ENCODE assay signal across 10 cellular contexts in genomic region chr19:10294368-10294697, GRCh38. TPM values are rescaled to one million over a fixed set of nuclear protein-coding genes. Genes with fewer than 3 reads are reported as not detected.
A peak's percentile ranks its signal among the peaks of the same experiment; 100 is the strongest.
DNase-seq lines count a peak whose midpoint lies in the region; ATAC-seq and TF ChIP-seq lines count a peak whose summit lies in the region.
"Had no signal": no experiment of that assay in that cellular context is flagged by ENCODE, and none has a peak within 500 bp of the region (broad histone marks: within the 10 kb centered on the region; RNA-seq: fewer than 3 reads in every experiment).

No MANE protein-coding gene starts in this region.

- peaks cover 53% of the 10 kb centered on the region for H3K4me1 Mint-ChIP-seq in activated naive CD4-positive, alpha-beta T cell treated with anti-CD3 and anti-CD28 coated beads, Interleukin-2, amount 10 ng/mL, durations not matched to agents 7 days and 5 days
- peaks cover 48% of the 10 kb centered on the region for H3K4me1 Mint-ChIP-seq in stimulated activated memory B cell treated with anti-CD40 and anti-IgM and Interleukin-4, amounts not matched to agents 10 μg/mL and 1 μg/mL and 100 μg/mL, for 72 hours

- CTCF ChIA-PET in activated naive CD4-positive, alpha-beta T cell treated with anti-CD3 and anti-CD28 coated beads, Interleukin-2, amount 10 ng/mL, durations not matched to agents 7 days and 5 days (lab: Charles Lee) = interaction anchor here (1.9 kb wide), 1 partner anchor 35 kb away, joined by 5 read pairs; no protein-coding TSS in a partner anchor

- no peaks in the 10 kb centered on the region for H3K4me1 ChIP-seq in foreskin keratinocyte

- DNase-seq in activated naive CD4-positive, alpha-beta T cell treated with anti-CD3 and anti-CD28 coated beads, Interleukin-2, amount 10 ng/mL, durations not matched to agents 7 days and 5 days = no peak
- no peak for DNase-seq in activated naive CD4-positive, alpha-beta T cell (lab: John Stamatoyannopoulos, UW)
- DNase-seq in foreskin keratinocyte (no peak), occipital lobe (lab: John Stamatoyannopoulos, UW) (no peak)
- DNase-seq: Kasumi-1, tibial artery had no signal

- no peak overlapping the region for H3K27ac ChIP-seq in foreskin keratinocyte
- H3K27ac ChIP-seq: SK-N-MC, tibial artery had no signal

- no peak for ATAC-seq in foreskin keratinocyte
- ATAC-seq in stimulated activated memory B cell treated with anti-CD40 and anti-IgM and Interleukin-4, amounts not matched to agents 10 μg/mL and 1 μg/mL and 100 μg/mL, for 72 hours = no peak
- no peak for ATAC-seq in GM21367 (IDR thresholded peaks at IDR 0.05; ENCODE audit: unreplicated experiment)

- H3K9me3 Mint-ChIP-seq in activated naive CD4-positive, alpha-beta T cell treated with anti-CD3 and anti-CD28 coated beads, Interleukin-2, amount 10 ng/mL, durations not matched to agents 7 days and 5 days = peaks cover 2% of the 10 kb centered on the region
- H3K9me3 Mint-ChIP-seq in stimulated activated memory B cell treated with anti-CD40 and anti-IgM and Interleukin-4, amounts not matched to agents 10 μg/mL and 1 μg/mL and 100 μg/mL, for 72 hours = peaks cover 3% of the 10 kb centered on the region

- peak overlapping the region; percentile 53 for H3K4me3 Mint-ChIP-seq in activated naive CD4-positive, alpha-beta T cell treated with anti-CD3 and anti-CD28 coated beads, Interleukin-2, amount 10 ng/mL, durations not matched to agents 7 days and 5 days
- H3K4me3 Mint-ChIP-seq in stimulated activated memory B cell treated with anti-CD40 and anti-IgM and Interleukin-4, amounts not matched to agents 10 μg/mL and 1 μg/mL and 100 μg/mL, for 72 hours = peak overlapping the region; percentile 26

- peaks cover 82% of the 10 kb centered on the region for H3K27me3 ChIP-seq in foreskin keratinocyte

- H3K36me3 Mint-ChIP-seq in activated naive CD4-positive, alpha-beta T cell treated with anti-CD3 and anti-CD28 coated beads, Interleukin-2, amount 10 ng/mL, durations not matched to agents 7 days and 5 days = peaks cover 17% of the 10 kb centered on the region
- H3K36me3 Mint-ChIP-seq in stimulated activated memory B cell treated with anti-CD40 and anti-IgM and Interleukin-4, amounts not matched to agents 10 μg/mL and 1 μg/mL and 100 μg/mL, for 72 hours = peaks cover 5% of the 10 kb centered on the region

- peak; percentile 44 for TF ChIP-seq CTCF in foreskin keratinocyte (conservative IDR thresholded peaks at IDR 0.05)

- H3K27ac Mint-ChIP-seq in activated naive CD4-positive, alpha-beta T cell treated with anti-CD3 and anti-CD28 coated beads, Interleukin-2, amount 10 ng/mL, durations not matched to agents 7 days and 5 days = no peak overlapping the region
- peak overlapping the region; percentile 6 for H3K27ac Mint-ChIP-seq in stimulated activated memory B cell treated with anti-CD40 and anti-IgM and Interleukin-4, amounts not matched to agents 10 μg/mL and 1 μg/mL and 100 μg/mL, for 72 hours

- peaks cover 100% of the 10 kb centered on the region for H3K27me3 Mint-ChIP-seq in activated naive CD4-positive, alpha-beta T cell treated with anti-CD3 and anti-CD28 coated beads, Interleukin-2, amount 10 ng/mL, durations not matched to agents 7 days and 5 days
- peaks cover 61% of the 10 kb centered on the region for H3K27me3 Mint-ChIP-seq in stimulated activated memory B cell treated with anti-CD40 and anti-IgM and Interleukin-4, amounts not matched to agents 10 μg/mL and 1 μg/mL and 100 μg/mL, for 72 hours

RNA-seq across cellular contexts. Expression of gene ICAM5, which starts 4.6 kb away (rescaled TPM):
- total RNA-seq in foreskin keratinocyte (2.5 and 3.8 TPM in 2 replicates), occipital lobe (3.3 TPM)
- 1.4 and 2.2 TPM in 2 replicates for polyA plus RNA-seq in foreskin keratinocyte

RNA-seq across cellular contexts. Expression of gene ICAM4, which starts 7.6 kb away (rescaled TPM):
- total RNA-seq in foreskin keratinocyte = 0.49 and 0.71 TPM in 2 replicates
- polyA plus RNA-seq in foreskin keratinocyte = 0.51 and 1.8 TPM in 2 replicates
- total RNA-seq in occipital lobe = 0.16 TPM
- total RNA-seq: lung microvascular endothelial cell had no signal

RNA-seq across cellular contexts. Expression of gene ZGLP1, which starts 15.3 kb away (rescaled TPM):
- total RNA-seq in foreskin keratinocyte = 1.6 and 2.6 TPM in 2 replicates
- 3.4 and 3.6 TPM in 2 replicates for polyA plus RNA-seq in foreskin keratinocyte
- total RNA-seq in occipital lobe = 1.6 TPM

RNA-seq across cellular contexts. Expression of gene FDX2, which starts 21.5 kb away (rescaled TPM):
- total RNA-seq in foreskin keratinocyte = 30.9 and 33.2 TPM in 2 replicates
- 58.1 and 63.7 TPM in 2 replicates for polyA plus RNA-seq in foreskin keratinocyte
- total RNA-seq in occipital lobe = 14.7 TPM

RNA-seq across cellular contexts. Expression of gene ICAM1, which starts 23.4 kb away (rescaled TPM):
- total RNA-seq in foreskin keratinocyte = 0.71 and 1.7 TPM in 2 replicates
- polyA plus RNA-seq in foreskin keratinocyte = 0.56 and 1.3 TPM in 2 replicates
- 1.6 TPM for total RNA-seq in occipital lobe
